8 cellular contexts compared by ENCODE assay signal in the genomic region with DNA sequence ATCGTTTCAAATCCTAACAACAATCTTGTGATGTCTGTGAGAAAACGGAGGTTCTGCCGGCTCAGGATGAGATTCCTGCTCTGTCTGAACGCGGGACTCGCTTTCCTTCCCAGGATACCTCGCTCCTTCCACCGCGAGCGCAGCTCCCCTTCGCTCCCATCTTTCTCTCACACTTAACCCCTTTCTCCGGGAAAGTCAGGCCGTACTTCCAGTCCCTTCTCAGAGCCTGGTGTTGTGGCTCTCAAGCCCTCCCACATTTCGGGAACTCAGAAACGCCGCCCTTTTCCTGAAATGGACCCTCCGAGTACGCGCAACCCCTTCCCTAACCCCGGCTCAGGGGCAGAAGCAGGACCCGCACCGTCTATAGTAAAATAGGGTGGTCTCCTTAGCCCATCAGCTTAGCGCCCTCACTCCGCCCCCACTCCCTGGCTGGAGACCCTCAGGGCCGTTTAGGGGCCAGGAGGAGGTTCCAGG. TPM values are rescaled to one million over a fixed set of nuclear protein-coding genes. Genes with fewer than 3 reads are reported as not detected.
DNase-seq lines count a peak whose midpoint lies in the region; ATAC-seq and TF ChIP-seq lines count a peak whose summit lies in the region.

No MANE protein-coding gene starts in this region.

- no peak for ATAC-seq in foreskin keratinocyte
- ATAC-seq in GM19397 (IDR thresholded peaks at IDR 0.05; ENCODE audit: unreplicated experiment), result no peak

- H2AK5ac ChIP-seq in neuronal stem cell (ENCODE audit: low read depth, low read length), result no peak overlapping the region

- H3K36me3 ChIP-seq in WERI-Rb-1 (peaks cover 31% of the 10 kb centered on the region), neuronal stem cell (replicated peaks in 1 of 2; ENCODE audit: control insufficient read depth in 2 of 2, insufficient read depth in 2 of 2, low read length in 2 of 2) (peaks cover 0 to 7% of the 10 kb centered on the region in 2 donors)

- no peak overlapping the region for H2BK12ac ChIP-seq in neuronal stem cell (ENCODE audit: low read length)

- H3K79me1 ChIP-seq in neuronal stem cell (ENCODE audit: low read depth, low read length), result peaks cover 4% of the 10 kb centered on the region

- no peaks in the 10 kb centered on the region for H3K9me3 ChIP-seq in WERI-Rb-1 (ENCODE audit: severe bottlenecking)
- no peaks in the 10 kb centered on the region for H3K9me3 ChIP-seq in neuronal stem cell (replicated peaks in 1 of 2; ENCODE audit: control insufficient read depth in 2 of 2, insufficient read depth in 1 of 2, low read depth in 1 of 2, low read length in 2 of 2)

- H3K9ac ChIP-seq in neuronal stem cell (ENCODE audit: low read depth, low read length, poor library complexity), result peak overlapping the region; percentile 99

- DNase-seq in GF-D8 (lab: John Stamatoyannopoulos, UW), result peak; percentile 60
- no peak for DNase-seq in Jurkat, Clone E6-1 (ENCODE audit: low read depth, low spot score)
- peak; percentile 59 for DNase-seq in WERI-Rb-1
- no peak for DNase-seq in foreskin keratinocyte
- peak; percentile 70 for DNase-seq in neuronal stem cell (ENCODE audit: low spot score)
- DNase-seq in stimulated activated CD4-positive, alpha-beta T cell treated with anti-CD3 and anti-CD28 coated beads, Interleukin-2, amount 100 ng/mL, for 48 hours, result no peak

- no peak overlapping the region for H3K4ac ChIP-seq in neuronal stem cell (ENCODE audit: low read length)

- H3K4me3 ChIP-seq in Jurkat, Clone E6-1 (ENCODE audit: low read length), result peak overlapping the region; percentile 95
- H3K4me3 ChIP-seq in WERI-Rb-1 (ENCODE audit: low read depth, low read length) (peak overlapping the region; percentile 70), neuronal stem cell (ENCODE audit: low read length in 2 of 2) (peak overlapping the region; percentile 73 to 99)

- H3K18ac ChIP-seq in neuronal stem cell (ENCODE audit: low read length), result peak overlapping the region; percentile 91

- H3K23ac ChIP-seq in neuronal stem cell (ENCODE audit: low read depth, low read length, poor library complexity), result peak overlapping the region; percentile 94

- WGBS in neuronal stem cell (ENCODE audit: extremely low coverage in 2 of 2, insufficient read length in 2 of 2, insufficient replicate concordance in 1 of 2), 2 donors, result no CpG with 5 or more reads among the region's 25 CpGs

- peak overlapping the region; percentile 76 for H3K4me2 ChIP-seq in neuronal stem cell (ENCODE audit: insufficient read depth, low read length, poor library complexity, severe bottlenecking)

- H2BK15ac ChIP-seq in neuronal stem cell (ENCODE audit: low read length), result no peak overlapping the region

- no peak overlapping the region for H4K8ac ChIP-seq in neuronal stem cell (ENCODE audit: low read depth, low read length)

- H4K91ac ChIP-seq in neuronal stem cell (ENCODE audit: low read depth, low read length, poor library complexity), result no peak overlapping the region

- H2BK120ac ChIP-seq in neuronal stem cell (ENCODE audit: low read depth, low read length), result no peak overlapping the region

- TF ChIP-seq CTCF in 22Rv1 (IDR thresholded peaks at IDR 0.05), result no peak
- TF ChIP-seq CTCF in WERI-Rb-1 (IDR thresholded peaks at IDR 0.05; ENCODE audit: low read depth, low read length), result no peak
- no peak for TF ChIP-seq CTCF in foreskin keratinocyte (conservative IDR thresholded peaks at IDR 0.05)

- peak overlapping the region; percentile 15 for H2BK5ac ChIP-seq in neuronal stem cell (ENCODE audit: low read length)

- peaks cover 18% of the 10 kb centered on the region for H3K4me1 ChIP-seq in foreskin keratinocyte
- peaks cover 9 to 29% of the 10 kb centered on the region in 2 donors for H3K4me1 ChIP-seq in neuronal stem cell (ENCODE audit: control insufficient read depth in 2 of 2, insufficient read depth in 1 of 2, low read depth in 1 of 2, low read length in 2 of 2)

- peak overlapping the region; percentile 98 for H2AFZ ChIP-seq in neuronal stem cell (ENCODE audit: low read length)

- no peak overlapping the region for H3K14ac ChIP-seq in neuronal stem cell (ENCODE audit: low read length)

- H3K27ac ChIP-seq in 22Rv1 (peak overlapping the region; percentile 96), WERI-Rb-1 (peak overlapping the region; percentile 99), foreskin keratinocyte (peak overlapping the region; percentile 99), neuronal stem cell (replicated peaks; ENCODE audit: low read length) (peak overlapping the region; percentile 99)

- H3K27me3 ChIP-seq in WERI-Rb-1 (ENCODE audit: insufficient read depth, low read depth, severe bottlenecking) (no peaks in the 10 kb centered on the region), foreskin keratinocyte (no peaks in the 10 kb centered on the region), neuronal stem cell (ENCODE audit: control insufficient read depth in 3 of 3, insufficient read depth in 3 of 3, low read depth in 1 of 3, low read length in 3 of 3) (no peaks in the 10 kb centered on the region)

RNA-seq across cellular contexts. Expression of a gene that starts 0.4 kb away (rescaled TPM):
- polyA plus RNA-seq in Jurkat, Clone E6-1 (2012; ENCODE audit: insufficient read depth, insufficient read length), result 31.8 TPM
- total RNA-seq in foreskin keratinocyte, result 42.6 and 44.5 TPM in 2 replicates
- polyA plus RNA-seq in foreskin keratinocyte, result 7.9 and 9.0 TPM in 2 replicates
- 27.6 TPM for polyA plus RNA-seq in neuronal stem cell (2013, experiment 1 of 2)
- 28.3 TPM for polyA plus RNA-seq in neuronal stem cell (2013, experiment 2 of 2)

RNA-seq across cellular contexts. Expression of a gene that starts 47.6 kb away (rescaled TPM):
- polyA plus RNA-seq in Jurkat, Clone E6-1 (2012; ENCODE audit: insufficient read depth, insufficient read length), result 63.6 TPM
- total RNA-seq in foreskin keratinocyte, result 27.5 and 29.8 TPM in 2 replicates
- 35.9 and 36.5 TPM in 2 replicates for polyA plus RNA-seq in foreskin keratinocyte
- 19.2 TPM for polyA plus RNA-seq in neuronal stem cell (2013, experiment 1 of 2)
- polyA plus RNA-seq in neuronal stem cell (2013, experiment 2 of 2), result 19.5 TPM

Comparison
In these comparisons a context has a peak if more than half of its experiments do, and no peak if none do; other contexts are left out.
1. DNase-seq: peak in GF-D8 (single experiment), WERI-Rb-1 (single experiment) and neuronal stem cell (single experiment); none in Jurkat, Clone E6-1 (single experiment), foreskin keratinocyte (0 of 2) and stimulated activated CD4-positive, alpha-beta T cell treated with anti-CD3 and anti-CD28 coated beads, Interleukin-2, amount 100 ng/mL, for 48 hours (0 of 2).
2. Peak in every context shown above with its lines, with median percentiles within 50 percentile points of each other: H3K27ac ChIP-seq and H3K4me3 ChIP-seq.